ENCODE assay signal across 13 cellular contexts in genomic region chr16:20867585-20867984, GRCh38. TPM values are rescaled to one million over a fixed set of nuclear protein-coding genes. Genes with fewer than 3 reads are reported as not detected.
DNase-seq lines count a peak whose midpoint lies in the region; ATAC-seq and TF ChIP-seq lines count a peak whose summit lies in the region.
"Had no signal": no experiment of that assay in that cellular context is flagged by ENCODE, and none has a peak within 500 bp of the region (broad histone marks: within the 10 kb centered on the region; RNA-seq: fewer than 3 reads in every experiment).

No MANE protein-coding gene starts in this region.

- H3K27me3 ChIP-seq in stomach smooth muscle (ENCODE audit: control insufficient read depth in 1 of 2, insufficient read depth in 2 of 2, low read length in 2 of 2), result no peaks in the 10 kb centered on the region
- H3K27me3 ChIP-seq in HAP-1 (ENCODE audit: low read depth), result no peaks in the 10 kb centered on the region

- H3K9me3 ChIP-seq in stomach smooth muscle (ENCODE audit: control insufficient read depth in 2 of 2, low read length in 2 of 2) (no peaks in the 10 kb centered on the region), HAP-1 (no peaks in the 10 kb centered on the region)

- no peak for ATAC-seq in activated T-helper 17 cell treated with anti-CD3 and anti-CD28 coated beads, Interleukin-2, amount 50 U/mL, for 72 hours (replicated peaks)

- POLR2A ChIA-PET in GM10248 (lab: Yijun Ruan, JAX), result no interaction called here

- no peak for TF ChIP-seq CTCF in GM10248 (IDR thresholded peaks at IDR 0.05; ENCODE audit: control extremely low read depth, extremely low read depth, low read depth, missing control alignments)

- H3K4me3 ChIP-seq in stomach smooth muscle (ENCODE audit: low read length in 2 of 2) (peak overlapping the region in 1 of 2 donors; percentile 35), HAP-1 (no peak overlapping the region)

- H3K27ac ChIP-seq in stomach smooth muscle (ENCODE audit: low read length), result peak overlapping the region; percentile 61
- H3K27ac ChIP-seq: HL-60 had no signal

- peak; percentile 59 for DNase-seq in HT1080 (ENCODE audit: low read depth)
- DNase-seq in fibroblast of gingiva (ENCODE audit: low read depth), result peak; percentile 42
- no peak for DNase-seq in amygdala (lab: John Stamatoyannopoulos, UW)
- DNase-seq in GM10248 (ENCODE audit: extremely low spot score), result no peak
- no peak for DNase-seq in NCI-H2171 (lab: John Stamatoyannopoulos, UW)
- DNase-seq in HAP-1 (ENCODE audit: low spot score in 2 of 2), result no peak
- DNase-seq: activated CD8-positive, alpha-beta memory T cell treated with anti-CD3 and anti-CD28 coated beads, Interleukin-2, amount 50 U/mL, for 4 hours; midbrain; MM.1S; RPMI8226 had no signal

- no peak overlapping the region for H3K9ac ChIP-seq in stomach smooth muscle (ENCODE audit: low read length in 2 of 2)

- in situ Hi-C loops in HAP-1 (cut with MboI; ENCODE audit: low sequenced_read_pairs), result no loop called here

- no peaks in the 10 kb centered on the region for H3K9me3 Mint-ChIP-seq in activated T-helper 17 cell treated with anti-CD3 and anti-CD28 coated beads, Interleukin-2, amount 50 U/mL, for 72 hours

- H3K4me1 Mint-ChIP-seq in activated T-helper 17 cell treated with anti-CD3 and anti-CD28 coated beads, Interleukin-2, amount 50 U/mL, for 72 hours, result peaks cover 45% of the 10 kb centered on the region

- H3K27me3 Mint-ChIP-seq in activated T-helper 17 cell treated with anti-CD3 and anti-CD28 coated beads, Interleukin-2, amount 50 U/mL, for 72 hours, result no peaks in the 10 kb centered on the region

- no peaks in the 10 kb centered on the region for H3K36me3 ChIP-seq in stomach smooth muscle (ENCODE audit: control insufficient read depth in 2 of 2, insufficient read depth in 2 of 2, low read length in 2 of 2)
- H3K36me3 ChIP-seq in HAP-1 (replicated peaks), result no peaks in the 10 kb centered on the region; the same call in 1 of the 2 replicates

- peaks cover 64% of the 10 kb centered on the region for H3K4me1 ChIP-seq in stomach smooth muscle (ENCODE audit: control insufficient read depth, insufficient read depth, low read length)
- H3K4me1 ChIP-seq in HAP-1, result peaks cover 12% of the 10 kb centered on the region

- H3K36me3 Mint-ChIP-seq in activated T-helper 17 cell treated with anti-CD3 and anti-CD28 coated beads, Interleukin-2, amount 50 U/mL, for 72 hours (ENCODE audit: low read depth), result peaks cover 16% of the 10 kb centered on the region

- CTCF ChIA-PET in GM10248 (lab: Yijun Ruan, JAX), result interaction anchor here (0.9 to 4.8 kb wide), 7 partner anchors 10 to 54 kb away, joined by 3 to 34 read pairs (median 5); no protein-coding TSS in a partner anchor

- H3K27ac Mint-ChIP-seq in activated T-helper 17 cell treated with anti-CD3 and anti-CD28 coated beads, Interleukin-2, amount 50 U/mL, for 72 hours, result peak overlapping the region; percentile 95

- no peak overlapping the region for H3K4me3 Mint-ChIP-seq in activated T-helper 17 cell treated with anti-CD3 and anti-CD28 coated beads, Interleukin-2, amount 50 U/mL, for 72 hours

RNA-seq across cellular contexts. Expression of gene DCUN1D3, which starts 32.6 kb away (rescaled TPM):
- total RNA-seq in HT1080 (2014; rRNA removed; shearing (Covaris generic)), result 7.5 and 10.6 TPM in 2 replicates
- 9.4 and 10.7 TPM in 2 replicates for polyA plus RNA-seq in HT1080 (2015; cell fraction: cytosol; rRNA removed)
- 12.4 and 12.7 TPM in 2 replicates for polyA plus RNA-seq in HT1080 (2015; cell fraction: nucleus; rRNA removed)
- 10 to 100 TPM; 14.7 to 25.0 TPM for total RNA-seq in activated T-helper 17 cell treated with anti-CD3 and anti-CD28 coated beads, Interleukin-2, amount 50 U/mL, for 72 hours

RNA-seq across cellular contexts. Expression of gene LYRM1, which starts 33.0 kb away (rescaled TPM):
- total RNA-seq in HT1080 (2014; rRNA removed; shearing (Covaris generic)), result 28.9 and 52.8 TPM in 2 replicates
- 52.9 and 73.5 TPM in 2 replicates for polyA plus RNA-seq in HT1080 (2015; cell fraction: cytosol; rRNA removed)
- 19.3 and 27.4 TPM in 2 replicates for polyA plus RNA-seq in HT1080 (2015; cell fraction: nucleus; rRNA removed)
- 10 to 100 TPM; 21.0 to 39.7 TPM for total RNA-seq in activated T-helper 17 cell treated with anti-CD3 and anti-CD28 coated beads, Interleukin-2, amount 50 U/mL, for 72 hours

Comparison
In these comparisons a context has a peak if more than half of its experiments do, and no peak if none do; other contexts are left out.
1. DNase-seq: peak in HT1080 (single experiment) and fibroblast of gingiva (single experiment); none in amygdala (0 of 56), GM10248 (single experiment), NCI-H2171 (single experiment) and HAP-1 (0 of 2).